In genomic region chr15:78298983-78299301, GRCh38 we compare ENCODE assay signal across 9 cellular contexts. TPM values are rescaled to one million over a fixed set of nuclear protein-coding genes. Genes with fewer than 3 reads are reported as not detected.
A peak's percentile ranks its signal among the peaks of the same experiment; 100 is the strongest.
DNase-seq lines count a peak whose midpoint lies in the region; ATAC-seq and TF ChIP-seq lines count a peak whose summit lies in the region.
"Had no signal": no experiment of that assay in that cellular context is flagged by ENCODE, and none has a peak within 500 bp of the region (broad histone marks: within the 10 kb centered on the region; RNA-seq: fewer than 3 reads in every experiment).

No MANE protein-coding gene starts in this region.

- DNase-seq in fibroblast of lung (ENCODE audit: low read depth in 2 of 2) (peak in 1 of 2 donors; percentile 38), osteoblast (ENCODE audit: insufficient read length, low spot score, missing footprints) (no peak), SW480 (ENCODE audit: low spot score) (no peak), NCI-H1092 (lab: John Stamatoyannopoulos, UW) (no peak), NCI-H2081 (lab: John Stamatoyannopoulos, UW) (no peak)

- TF ChIP-seq CTCF in fibroblast of lung (conservative IDR thresholded peaks at IDR 0.05 in 1 of 2, IDR thresholded peaks at IDR 0.05 in 1 of 2; ENCODE audit: low read depth in 1 of 2, low read length in 2 of 2) (peak in 1 of 2 donors; percentile 3), osteoblast (IDR thresholded peaks at IDR 0.05; ENCODE audit: extremely low read depth, low read depth, low read length) (peak; percentile 14)

- H3K9me3 ChIP-seq in fibroblast of lung (ENCODE audit: control insufficient read depth, insufficient read depth, low read depth, low read length) (no peaks in the 10 kb centered on the region), osteoblast (ENCODE audit: low read depth, low read length) (no peaks in the 10 kb centered on the region)

- peak overlapping the region; percentile 64 to 97 (median 86) for H3K4me3 ChIP-seq in fibroblast of lung (replicated peaks in 1 of 4; ENCODE audit: control extremely low read depth in 1 of 4, insufficient read depth in 1 of 4, low read depth in 3 of 4, low read length in 4 of 4)
- H3K4me3 ChIP-seq in osteoblast (ENCODE audit: insufficient read depth, low read length) = peak overlapping the region; percentile 99

- H3K79me2 ChIP-seq in fibroblast of lung (ENCODE audit: control insufficient read depth, insufficient read depth, low read length) = peaks cover 18% of the 10 kb centered on the region
- peaks cover 43% of the 10 kb centered on the region for H3K79me2 ChIP-seq in osteoblast (ENCODE audit: insufficient read depth, low read length)

- no peaks in the 10 kb centered on the region for H3K36me3 ChIP-seq in fibroblast of lung (ENCODE audit: control insufficient read depth, insufficient read depth, low read length)
- H3K36me3 ChIP-seq in osteoblast (ENCODE audit: insufficient read depth, low read length) = peaks cover 17% of the 10 kb centered on the region

- H4K20me1 ChIP-seq in fibroblast of lung (ENCODE audit: control insufficient read depth, extremely low read depth, insufficient read depth, low read length) (no peaks in the 10 kb centered on the region), osteoblast (ENCODE audit: insufficient read depth, low read length) (peaks cover 15% of the 10 kb centered on the region)

- H3K4me2 ChIP-seq in fibroblast of lung (ENCODE audit: extremely low read depth, insufficient read depth, low read length) = peak overlapping the region; percentile 69
- H3K4me2 ChIP-seq in osteoblast (ENCODE audit: insufficient read depth, low read length) = peak overlapping the region; percentile 87

- H3K27me3 ChIP-seq in fibroblast of lung (ENCODE audit: control insufficient read depth, insufficient read depth, low read length) (no peaks in the 10 kb centered on the region), osteoblast (ENCODE audit: insufficient read depth, low read length) (no peaks in the 10 kb centered on the region)

- H2AFZ ChIP-seq in fibroblast of lung (ENCODE audit: low read length) (peak overlapping the region; percentile 93), osteoblast (ENCODE audit: low read length) (peak overlapping the region; percentile 97)

- ATAC-seq in GM18909 (IDR thresholded peaks at IDR 0.05; ENCODE audit: poor library complexity, unreplicated experiment) (peak; percentile 29), HG02943 (IDR thresholded peaks at IDR 0.05; ENCODE audit: low read depth, unreplicated experiment) (peak; percentile 35), SK-N-SH treated with all-trans-retinoic acid at 6 μM for 48 hours (peak; percentile 66)

- H3K9ac ChIP-seq in fibroblast of lung (ENCODE audit: insufficient read depth, low read length) = peak overlapping the region; percentile 79

- peak overlapping the region; percentile 72 for H3K27ac ChIP-seq in fibroblast of lung (ENCODE audit: insufficient read depth, low read length)
- peak overlapping the region; percentile 94 for H3K27ac ChIP-seq in osteoblast (ENCODE audit: low read depth, low read length)

- H3K4me1 ChIP-seq in fibroblast of lung (ENCODE audit: control insufficient read depth, extremely low read depth, insufficient read depth, low read length) (peaks cover 11% of the 10 kb centered on the region), osteoblast (ENCODE audit: insufficient read depth, low read length) (peaks cover 40% of the 10 kb centered on the region)

TF ChIP-seq in SK-N-SH treated with all-trans-retinoic acid at 6 μM for 48 hours, 23 proteins besides CTCF, POLR2A, EP300 and RAD21:
- TF ChIP-seq POU6F1 (CRISPR knock-in tag; IDR thresholded peaks at IDR 0.05; ENCODE audit: borderline replicate concordance, low read depth) (no peak), CSRNP3 (CRISPR knock-in tag; IDR thresholded peaks at IDR 0.05) (no peak), ZNF565 (CRISPR knock-in tag; conservative IDR thresholded peaks at IDR 0.05; ENCODE audit: low read depth) (no peak), CSDC2 (CRISPR knock-in tag; IDR thresholded peaks at IDR 0.05) (no peak), ESRRG (CRISPR knock-in tag; IDR thresholded peaks at IDR 0.05) (no peak), PPARA (CRISPR knock-in tag; IDR thresholded peaks at IDR 0.05; ENCODE audit: borderline replicate concordance) (no peak), OSR1 (CRISPR knock-in tag; IDR thresholded peaks at IDR 0.05) (no peak), ZNF8 (CRISPR knock-in tag; IDR thresholded peaks at IDR 0.05) (no peak), ISL1 (CRISPR knock-in tag; IDR thresholded peaks at IDR 0.05) (no peak)

RNA-seq across cellular contexts. Expression of gene SKIC8, which starts 0.5 kb away (rescaled TPM):
- total RNA-seq in fibroblast of lung (47.1 and 49.1 TPM in 2 replicates), osteoblast (62.6 and 64.8 TPM in 2 replicates)
- polyA plus RNA-seq in fibroblast of lung = 82.2 and 84.5 TPM in 2 replicates
- polyA plus RNA-seq in fibroblast of lung (2012) = 50.0 and 53.5 TPM in 2 replicates
- polyA minus RNA-seq in fibroblast of lung (ENCODE audit: low replicate concordance) = 27.4 and 48.6 TPM in 2 replicates

RNA-seq across cellular contexts. Expression of gene DNAJA4, which starts 34.6 kb away (rescaled TPM):
- total RNA-seq in fibroblast of lung = 4.1 and 7.9 TPM in 2 replicates
- 2.3 and 3.1 TPM in 2 replicates for polyA plus RNA-seq in fibroblast of lung
- polyA plus RNA-seq in fibroblast of lung (2012) = 2.0 and 2.7 TPM in 2 replicates
- polyA minus RNA-seq in fibroblast of lung (ENCODE audit: low replicate concordance) = 0.41 and 0.43 TPM in 2 replicates
- total RNA-seq in osteoblast = 2.1 and 2.2 TPM in 2 replicates

RNA-seq across cellular contexts. Expression of gene CRABP1, which starts 41.2 kb away (rescaled TPM):
- not detected in 2 replicates for total RNA-seq in fibroblast of lung
- polyA plus RNA-seq in fibroblast of lung = not detected in 2 replicates
- polyA plus RNA-seq in fibroblast of lung (2012) = not detected in 2 replicates
- not detected in 2 replicates for polyA minus RNA-seq in fibroblast of lung (ENCODE audit: low replicate concordance)
- total RNA-seq in osteoblast = not detected in 2 replicates
- total RNA-seq: dermis microvascular lymphatic vessel endothelial cell had no signal
